ENCODE assay signal across 10 cellular contexts in genomic region chr19:49288205-49288604, GRCh38. TPM values are rescaled to one million over a fixed set of nuclear protein-coding genes. Genes with fewer than 3 reads are reported as not detected.
DNase-seq lines count a peak whose midpoint lies in the region; ATAC-seq, FAIRE-seq and TF ChIP-seq lines count a peak whose summit lies in the region.
"Not testable (repeated sequence)": the region's sequence is repeated elsewhere in the genome, so short reads cannot be mapped to it uniquely, and the experiment has no call there.
"Had no signal": no experiment of that assay in that cellular context is flagged by ENCODE, and none has a peak within 500 bp of the region (broad histone marks: within the 10 kb centered on the region; RNA-seq: fewer than 3 reads in every experiment).

No MANE protein-coding gene starts in this region.

- TF ChIP-seq CTCF in A549 (IDR thresholded peaks at IDR 0.05); HEK293 (tag by site-specific recombination; IDR thresholded peaks at IDR 0.05); osteocyte (IDR thresholded peaks at IDR 0.05): not testable (repeated sequence)

- not testable (repeated sequence) for DNase-seq in A549 (ENCODE audit: low read depth in 1 of 2, low spot score in 1 of 2)
- peak; percentile 57 for DNase-seq in osteocyte (ENCODE audit: extremely low spot score, unreplicated experiment)

- not testable (repeated sequence) for H3K27me3 Mint-ChIP-seq in osteocyte (ENCODE audit: unreplicated experiment)

- not testable (repeated sequence) for H3K4me1 ChIP-seq in A549; HEK293 (ENCODE audit: control insufficient read depth, insufficient read depth, low read length)

- TF ChIP-seq POLR2A in A549 (IDR thresholded peaks at IDR 0.05; ENCODE audit: low read length): not testable (repeated sequence)

- FAIRE-seq in A549 (lab: Jason Lieb, UNC): not testable (repeated sequence)

- CTCF ChIA-PET in A549 (lab: Yijun Ruan, JAX): interaction anchor here (0.8 to 2.2 kb wide), 3 partner anchors 10 to 30 kb away, joined by 3 to 13 read pairs (median 3); no protein-coding TSS in a partner anchor
- CTCF ChIA-PET in HEK293 (lab: Yijun Ruan, JAX): interaction anchor here (2.5 kb wide), 1 partner anchor 13 kb away, joined by 17 read pairs; no protein-coding TSS in a partner anchor

- H3K4me2 ChIP-seq in A549: not testable (repeated sequence)

- H3K9me3 ChIP-seq in A549; HEK293 (ENCODE audit: control insufficient read depth, insufficient read depth, low read depth, low read length): not testable (repeated sequence)

- POLR2A ChIA-PET in A549 (lab: Yijun Ruan, JAX); HEK293 (lab: Yijun Ruan, JAX): not testable (repeated sequence)

- H3K9me3 Mint-ChIP-seq in osteocyte (ENCODE audit: unreplicated experiment): not testable (repeated sequence)

- H3K4me3 ChIP-seq in A549; HEK293 (ENCODE audit: low read depth, low read length): not testable (repeated sequence)

- H3K36me3 Mint-ChIP-seq in osteocyte (ENCODE audit: unreplicated experiment): not testable (repeated sequence)

- not testable (repeated sequence) for H3K4me1 Mint-ChIP-seq in osteocyte (ENCODE audit: unreplicated experiment)

- TF ChIP-seq RAD21 in A549 (conservative IDR thresholded peaks at IDR 0.05 in 1 of 2, IDR thresholded peaks at IDR 0.05 in 1 of 2): not testable (repeated sequence)

- H3K36me3 ChIP-seq in HEK293 (ENCODE audit: control insufficient read depth in 2 of 2, insufficient read depth in 1 of 2, low read length in 2 of 2): not testable (repeated sequence)

- not testable (repeated sequence) for H3K27ac Mint-ChIP-seq in osteocyte (ENCODE audit: unreplicated experiment)

- ATAC-seq in A549: not testable (repeated sequence)

- WGBS in A549 (ENCODE audit: missing lambda C conversion rate): 68% methylated on average over 4 of the region's 4 CpGs

- not testable (repeated sequence) for H3K4me3 Mint-ChIP-seq in osteocyte (ENCODE audit: unreplicated experiment)

- not testable (repeated sequence) for H3K27ac ChIP-seq in A549; HEK293 (ENCODE audit: extremely low read depth, low read depth, low read length)

- TF ChIP-seq EP300 in A549 (IDR thresholded peaks at IDR 0.05): not testable (repeated sequence)

TF ChIP-seq in A549, 52 proteins besides CTCF, POLR2A, EP300 and RAD21:
- peak; percentile 66 for TF ChIP-seq ZFP36 (IDR thresholded peaks at IDR 0.05; ENCODE audit: borderline replicate concordance, partially characterized antibody)

TF ChIP-seq in HEK293, 187 proteins besides CTCF, POLR2A, EP300 and RAD21:
- peak; percentile 89 for TF ChIP-seq ZNF585B (tag by site-specific recombination; IDR thresholded peaks at IDR 0.05)
TF ChIP-seq in HEK293: peak in this region for 1; not testable (repeated sequence) for 186.

RNA-seq across cellular contexts. Expression of gene SLC6A16, which starts 36.8 kb away (rescaled TPM):
- polyA plus RNA-seq in A549 (2011; rRNA removed): 5.9 and 8.6 TPM in 2 replicates
- 1.2 and 1.9 TPM in 2 replicates for polyA plus RNA-seq in A549 (2012; cell fraction: cytosol; rRNA removed)
- polyA plus RNA-seq in A549 (2012; cell fraction: nucleus; rRNA removed): 7.1 and 17.4 TPM in 2 replicates
- 2.4 to 3.2 TPM (median 3.2 TPM) in 3 replicates for polyA plus RNA-seq in A549 (2017; fragmentation: RNase III; extraction: RNeasy Plus Mini Kit Qiagen cat#74134 plus additional on column Dnase treatment)
- 3.0 and 5.4 TPM in 2 replicates for polyA minus RNA-seq in A549 (2011; rRNA and poly(A)+ RNA removed)
- total RNA-seq in osteocyte: 5.3 and 6.0 TPM in 2 replicates
- total RNA-seq: A172, Calu3, Daoy had no signal

RNA-seq across cellular contexts. Expression of gene CD37, which starts 47.0 kb away (rescaled TPM):
- polyA plus RNA-seq in A549 (2011; rRNA removed) (not detected in 2 replicates), A549 (2017; fragmentation: RNase III; extraction: RNeasy Plus Mini Kit Qiagen cat#74134 plus additional on column Dnase treatment) (0.13 to 0.22 TPM in 2 of 3 replicates, not detected in the other)
- polyA plus RNA-seq in A549 (2012; cell fraction: cytosol; rRNA removed): not detected in 2 replicates
- polyA plus RNA-seq in A549 (2012; cell fraction: nucleus; rRNA removed): not detected in 2 replicates
- polyA minus RNA-seq in A549 (2011; rRNA and poly(A)+ RNA removed): not detected in 2 replicates
- total RNA-seq in osteocyte: not detected in 2 replicates
- total RNA-seq: A172, A673, Caco-2, Calu3, Daoy had no signal
- polyA plus RNA-seq: AG04450, BJ had no signal
